9 cellular contexts compared by ENCODE assay signal in genomic region chr6:36075656-36076055, GRCh38. TPM values are rescaled to one million over a fixed set of nuclear protein-coding genes. Genes with fewer than 3 reads are reported as not detected.
DNase-seq lines count a peak whose midpoint lies in the region; ATAC-seq, FAIRE-seq and TF ChIP-seq lines count a peak whose summit lies in the region.
"Had no signal": no experiment of that assay in that cellular context is flagged by ENCODE, and none has a peak within 500 bp of the region (broad histone marks: within the 10 kb centered on the region; RNA-seq: fewer than 3 reads in every experiment).

No MANE protein-coding gene starts in this region.

- H2AFZ ChIP-seq in astrocyte (ENCODE audit: low read depth, low read length) = no peak overlapping the region

- H3K9ac ChIP-seq in astrocyte (ENCODE audit: low read length) = no peak overlapping the region
- peak overlapping the region; percentile 32 to 42 for H3K9ac ChIP-seq in liver (ENCODE audit: low read depth in 1 of 2, low read length in 2 of 2)

- intact Hi-C loops in CD8-positive, alpha-beta T cell (cut with DNase I, micrococcal nuclease) = no loop called here

- no peaks in the 10 kb centered on the region for H3K9me3 ChIP-seq in CD8-positive, alpha-beta T cell (ENCODE audit: low read length)
- H3K9me3 ChIP-seq in astrocyte (ENCODE audit: insufficient read depth, low read depth, low read length) (no peaks in the 10 kb centered on the region), liver (ENCODE audit: control insufficient read depth in 4 of 4, low read length in 3 of 4) (no peaks in the 10 kb centered on the region), upper lobe of left lung (no peaks in the 10 kb centered on the region)

- H3K4me3 ChIP-seq in CD8-positive, alpha-beta T cell (ENCODE audit: low read depth, low read length) = no peak overlapping the region
- H3K4me3 ChIP-seq in astrocyte (ENCODE audit: insufficient read depth, low read depth, low read length) = no peak overlapping the region
- H3K4me3 ChIP-seq in liver (ENCODE audit: low read depth in 1 of 3, low read length in 3 of 3) = no peak overlapping the region
- H3K4me3 ChIP-seq in upper lobe of left lung = no peak overlapping the region

- no peak for TF ChIP-seq EP300 in upper lobe of left lung (IDR thresholded peaks at IDR 0.05)

- WGBS in liver = 23% methylated on average over 3 of the region's 3 CpGs
- 61 to 83% methylated on average over 3 of the region's 3 CpGs for WGBS in upper lobe of left lung, 2 donors

- DNase-seq in CD8-positive, alpha-beta T cell = peak in 2 of 7 experiments; percentile 25 to 33
- DNase-seq in GM20000 (ENCODE audit: low spot score) = no peak
- no peak for DNase-seq in astrocyte (ENCODE audit: low read depth)
- no peak for DNase-seq in SK-N-DZ (ENCODE audit: low spot score)
- no peak for DNase-seq in nucleus accumbens (lab: John Stamatoyannopoulos, UW)
- DNase-seq in activated effector memory CD4-positive, alpha-beta T cell treated with anti-CD3 and anti-CD28 coated beads, Interleukin-2, amount 50 U/mL, for 16 hours = no peak
- DNase-seq in upper lobe of left lung = no peak
- DNase-seq: activated CD4-positive, alpha-beta T cell treated with anti-CD3 and anti-CD28 coated beads for 36 hours had no signal

- H3K27me3 Mint-ChIP-seq in CD8-positive, alpha-beta T cell (ENCODE audit: low read depth) = no peaks in the 10 kb centered on the region
- no peaks in the 10 kb centered on the region for H3K27me3 Mint-ChIP-seq in astrocyte (ENCODE audit: low read depth, unreplicated experiment)
- H3K27me3 Mint-ChIP-seq: activated CD4-positive, alpha-beta T cell treated with anti-CD3 and anti-CD28 coated beads for 36 hours had no signal

- no peaks in the 10 kb centered on the region for H3K4me1 ChIP-seq in CD8-positive, alpha-beta T cell (ENCODE audit: insufficient read depth, low read length)
- H3K4me1 ChIP-seq in astrocyte (ENCODE audit: insufficient read depth, low read length) = no peaks in the 10 kb centered on the region
- H3K4me1 ChIP-seq in liver (ENCODE audit: control insufficient read depth in 4 of 4, insufficient read depth in 4 of 4, low read length in 3 of 4) = peaks cover 5 to 13% (median 7%) of the 10 kb centered on the region in 4 donors
- H3K4me1 ChIP-seq in upper lobe of left lung = peaks cover 0 to 8% (median 0%) of the 10 kb centered on the region in 4 donors

- FAIRE-seq in astrocyte (lab: Jason Lieb, UNC) = no peak

- H3K27ac ChIP-seq in CD8-positive, alpha-beta T cell (ENCODE audit: low read depth, low read length) = no peak overlapping the region
- no peak overlapping the region for H3K27ac ChIP-seq in astrocyte (ENCODE audit: low read depth, low read length)
- peak overlapping the region; percentile 60 to 81 for H3K27ac ChIP-seq in liver (ENCODE audit: low read depth in 1 of 2, low read length in 2 of 2)
- H3K27ac ChIP-seq in upper lobe of left lung = no peak overlapping the region

- peak; percentile 45 for TF ChIP-seq CTCF in CD8-positive, alpha-beta T cell (IDR thresholded peaks at IDR 0.05)
- TF ChIP-seq CTCF in GM20000 (IDR thresholded peaks at IDR 0.05; ENCODE audit: extremely low read depth, missing control alignments) (peak; percentile 6), astrocyte (IDR thresholded peaks at IDR 0.05; ENCODE audit: insufficient read depth, low read depth, low read length) (no peak), liver (IDR thresholded peaks at IDR 0.05; ENCODE audit: low read depth, low read length, missing input control) (peak; percentile 34), upper lobe of left lung (IDR thresholded peaks at IDR 0.05) (no peak)

- peaks cover 26% of the 10 kb centered on the region for H3K36me3 ChIP-seq in CD8-positive, alpha-beta T cell (ENCODE audit: insufficient read depth, low read length)
- H3K36me3 ChIP-seq in astrocyte (ENCODE audit: insufficient read depth, low read length) (peaks cover 12% of the 10 kb centered on the region), liver (ENCODE audit: control insufficient read depth in 4 of 4, insufficient read depth in 3 of 4, low read depth in 1 of 4, low read length in 3 of 4) (peaks cover 0 to 24% (median 17%) of the 10 kb centered on the region in 4 donors), upper lobe of left lung (peaks cover 19 to 57% (median 22%) of the 10 kb centered on the region in 4 donors)

- H3K27ac Mint-ChIP-seq in CD8-positive, alpha-beta T cell = peak overlapping the region; percentile 52
- peak overlapping the region; percentile 29 for H3K27ac Mint-ChIP-seq in astrocyte (ENCODE audit: unreplicated experiment)

- CTCF ChIA-PET in CD8-positive, alpha-beta T cell (lab: Charles Lee) = interaction anchor here (0.6 to 3.5 kb wide), 5 partner anchors 9 to 443 kb away, joined by 3 to 32 read pairs (median 3); partner anchors contain the start of gene MAPK14

- no peak overlapping the region for H3K4me3 Mint-ChIP-seq in CD8-positive, alpha-beta T cell
- no peak overlapping the region for H3K4me3 Mint-ChIP-seq in astrocyte (ENCODE audit: unreplicated experiment)
- H3K4me3 Mint-ChIP-seq: activated CD4-positive, alpha-beta T cell treated with anti-CD3 and anti-CD28 coated beads for 36 hours had no signal

- H4K20me1 ChIP-seq in astrocyte (ENCODE audit: insufficient read depth, low read length) = peaks cover 35% of the 10 kb centered on the region

- POLR2A ChIA-PET in CD8-positive, alpha-beta T cell (lab: Charles Lee) = interaction anchor here (1.3 to 1.6 kb wide), 2 partner anchors 20 to 48 kb away, joined by 3 to 6 read pairs; partner anchors contain the start of gene MAPK14

- H3K79me2 ChIP-seq in astrocyte (ENCODE audit: insufficient read depth, low read length) = peaks cover 16% of the 10 kb centered on the region

- TF ChIP-seq POLR2A in upper lobe of left lung (IDR thresholded peaks at IDR 0.05) = no peak

- no peaks in the 10 kb centered on the region for H3K9me3 Mint-ChIP-seq in CD8-positive, alpha-beta T cell
- H3K9me3 Mint-ChIP-seq in astrocyte (ENCODE audit: unreplicated experiment) = no peaks in the 10 kb centered on the region

- H3K27me3 ChIP-seq in CD8-positive, alpha-beta T cell (ENCODE audit: insufficient read depth, low read length) = no peaks in the 10 kb centered on the region
- H3K27me3 ChIP-seq in astrocyte (ENCODE audit: insufficient read depth, low read length) = no peaks in the 10 kb centered on the region
- no peaks in the 10 kb centered on the region for H3K27me3 ChIP-seq in liver (ENCODE audit: control insufficient read depth in 4 of 4, insufficient read depth in 4 of 4, low read length in 3 of 4)
- no peaks in the 10 kb centered on the region for H3K27me3 ChIP-seq in upper lobe of left lung

- no peak overlapping the region for H3K4me2 ChIP-seq in astrocyte (ENCODE audit: low read length)

- H3K4me1 Mint-ChIP-seq in CD8-positive, alpha-beta T cell (ENCODE audit: low read depth) = peaks cover 16% of the 10 kb centered on the region
- peaks cover 2% of the 10 kb centered on the region for H3K4me1 Mint-ChIP-seq in astrocyte (ENCODE audit: low read depth, unreplicated experiment)

- TF ChIP-seq RAD21 in liver (IDR thresholded peaks at IDR 0.05) = peak; percentile 70 to 75

- ATAC-seq in CD8-positive, alpha-beta T cell = peak; percentile 51
- no peak for ATAC-seq in upper lobe of left lung (ENCODE audit: low FRiP score in 2 of 2)
- ATAC-seq: activated CD4-positive, alpha-beta T cell treated with anti-CD3 and anti-CD28 coated beads for 36 hours had no signal

- H3K36me3 Mint-ChIP-seq in CD8-positive, alpha-beta T cell = peaks cover 65% of the 10 kb centered on the region
- peaks cover 13% of the 10 kb centered on the region for H3K36me3 Mint-ChIP-seq in astrocyte (ENCODE audit: low read depth, unreplicated experiment)

TF ChIP-seq in liver, 16 proteins besides CTCF, POLR2A, EP300 and RAD21 (continues in another document):
- TF ChIP-seq FOXA1 (IDR thresholded peaks at IDR 0.05) (peak; percentile 45), FOXA2 (IDR thresholded peaks at IDR 0.05) (peak; percentile 55), YY1 (IDR thresholded peaks at IDR 0.05) (peak; percentile 73), MAX (IDR thresholded peaks at IDR 0.05) (peak; percentile 71), NR2F2 (IDR thresholded peaks at IDR 0.05) (no peak), EGR1 (IDR thresholded peaks at IDR 0.05; ENCODE audit: low read depth in 2 of 2) (peak in 1 of 2 donors; percentile 24), ATF3 (IDR thresholded peaks at IDR 0.05) (peak; percentile 95), SP1 (IDR thresholded peaks at IDR 0.05) (peak; percentile 83), HNF4G (IDR thresholded peaks at IDR 0.05) (peak; percentile 98), GABPA (IDR thresholded peaks at IDR 0.05 in 1 of 2, conservative IDR thresholded peaks at IDR 0.05 in 1 of 2) (no peak), JUND (IDR thresholded peaks at IDR 0.05) (peak; percentile 82 to 93)

RNA-seq across cellular contexts. Expression of gene MAPK14, which starts 48.0 kb away (rescaled TPM):
- 10 to 100 TPM; 34.5 to 34.9 TPM for total RNA-seq in CD8-positive, alpha-beta T cell
- total RNA-seq in astrocyte = 40.5 and 41.3 TPM in 2 replicates
- 10 to 100 TPM; 51.0 to 82.7 TPM for total RNA-seq in liver
- polyA plus RNA-seq in liver = 10 to 100 TPM; 16.9 to 20.9 TPM
- polyA plus RNA-seq in SK-N-DZ (2014; cell fraction: cytosol; rRNA removed) = 28.5 and 29.4 TPM in 2 replicates
- 27.4 and 32.7 TPM in 2 replicates for polyA plus RNA-seq in SK-N-DZ (2014; cell fraction: nucleus; rRNA removed)
- 10 to 100 TPM; 39.8 to 96.3 (median 70.8) TPM for total RNA-seq in upper lobe of left lung

RNA-seq across cellular contexts. Expression of gene SLC26A8, which starts 51.2 kb away (rescaled TPM):
- total RNA-seq in CD8-positive, alpha-beta T cell = not detected
- total RNA-seq in astrocyte = not detected in 2 replicates
- under 1 TPM; 0.09 to 0.33 TPM for total RNA-seq in liver
- under 1 TPM; 0.03 to 0.26 TPM for polyA plus RNA-seq in liver
- polyA plus RNA-seq in SK-N-DZ (2014; cell fraction: cytosol; rRNA removed) = not detected in 2 replicates
- polyA plus RNA-seq in SK-N-DZ (2014; cell fraction: nucleus; rRNA removed) = not detected in 2 replicates
- 1 to 10 TPM in 1 of 6 donors, under 1 TPM in 5; under 0.01 to 1.5 (median 0.80) TPM for total RNA-seq in upper lobe of left lung
- total RNA-seq: activated CD4-positive, alpha-beta T cell treated with anti-CD3 and anti-CD28 coated beads for 36 hours had no signal

RNA-seq across cellular contexts. Expression of gene MAPK13, which starts 54.7 kb away (rescaled TPM):
- total RNA-seq in CD8-positive, alpha-beta T cell = 10 to 100 TPM; 43.2 to 45.1 TPM
- total RNA-seq in astrocyte (4.5 and 5.8 TPM in 2 replicates), liver (10 to 100 TPM in 1 of 2 donors, 1 to 10 TPM in 1; 2.7 to 17.2 TPM), upper lobe of left lung (10 to 100 TPM; 56.7 to 90.1 (median 80.1) TPM)
- polyA plus RNA-seq in liver = 1 to 10 TPM; 1.9 to 3.2 TPM
- 0.88 and 1.2 TPM in 2 replicates for polyA plus RNA-seq in SK-N-DZ (2014; cell fraction: cytosol; rRNA removed)
- 1.8 and 5.0 TPM in 2 replicates for polyA plus RNA-seq in SK-N-DZ (2014; cell fraction: nucleus; rRNA removed)

Comparison
In these comparisons a context has a peak if more than half of its experiments do, and no peak if none do; other contexts are left out.
1. H3K27ac ChIP-seq: peak in liver (2 of 2); none in CD8-positive, alpha-beta T cell (single experiment), astrocyte (single experiment) and upper lobe of left lung (0 of 4).
2. CTCF ChIP-seq: peak in CD8-positive, alpha-beta T cell (single experiment), GM20000 (single experiment) and liver (single experiment); none in astrocyte (single experiment) and upper lobe of left lung (0 of 6).